ENCODE assay signal across 14 cellular contexts in genomic region chr17:39752241-39752831, GRCh38. TPM values are rescaled to one million over a fixed set of nuclear protein-coding genes. Genes with fewer than 3 reads are reported as not detected.
DNase-seq lines count a peak whose midpoint lies in the region; TF ChIP-seq lines count a peak whose summit lies in the region.
"Had no signal": no experiment of that assay in that cellular context is flagged by ENCODE, and none has a peak within 500 bp of the region (broad histone marks: within the 10 kb centered on the region; RNA-seq: fewer than 3 reads in every experiment).

No MANE protein-coding gene starts in this region.

- TF ChIP-seq CTCF in brain (conservative IDR thresholded peaks at IDR 0.05): no peak
- TF ChIP-seq CTCF in uterus (IDR thresholded peaks at IDR 0.05): no peak
- no peak for TF ChIP-seq CTCF in endothelial cell (IDR thresholded peaks at IDR 0.05; ENCODE audit: unreplicated experiment)

- H3K4me3 ChIP-seq in neuronal stem cell (ENCODE audit: low read length in 2 of 2) (no peak overlapping the region), uterus (no peak overlapping the region)
- H3K4me3 ChIP-seq: colonic mucosa, mucosa of descending colon, thyroid gland had no signal

- no peak overlapping the region for H4K91ac ChIP-seq in neuronal stem cell (ENCODE audit: low read depth, low read length, poor library complexity)

- no peak overlapping the region for H3K23ac ChIP-seq in neuronal stem cell (ENCODE audit: low read depth, low read length, poor library complexity)

- no peak for TF ChIP-seq POLR2A in uterus (IDR thresholded peaks at IDR 0.05)

- H2BK15ac ChIP-seq in neuronal stem cell (ENCODE audit: low read length): no peak overlapping the region

- H3K27me3 ChIP-seq in neuronal stem cell (ENCODE audit: control insufficient read depth in 3 of 3, insufficient read depth in 3 of 3, low read depth in 1 of 3, low read length in 3 of 3) (peaks cover 0 to 47% (median 20%) of the 10 kb centered on the region in 3 experiments), uterus (no peaks in the 10 kb centered on the region)
- H3K27me3 ChIP-seq: colonic mucosa, thyroid gland had no signal

- H3K18ac ChIP-seq in neuronal stem cell (ENCODE audit: low read length): no peak overlapping the region

- H3K9me3 ChIP-seq in neuronal stem cell (replicated peaks in 1 of 2; ENCODE audit: control insufficient read depth in 2 of 2, insufficient read depth in 1 of 2, low read depth in 1 of 2, low read length in 2 of 2) (peaks cover 2% of the 10 kb centered on the region in 2 donors), uterus (no peaks in the 10 kb centered on the region)
- H3K9me3 ChIP-seq: colonic mucosa, mucosa of descending colon, thyroid gland had no signal

- H2BK5ac ChIP-seq in neuronal stem cell (ENCODE audit: low read length): no peak overlapping the region

- WGBS in neuronal stem cell (ENCODE audit: extremely low coverage in 2 of 2, insufficient read length in 2 of 2, insufficient replicate concordance in 1 of 2), 2 donors: no CpG with 5 or more reads among the region's 11 CpGs

- no peaks in the 10 kb centered on the region for H3K9me3 Mint-ChIP-seq in T-helper 1 cell treated with Interleukin-12 subunit alpha and Interleukin-12 subunit beta and Interleukin-4 antibody, amounts not matched to agents 30 μg/mL and 1 μg/mL, for 36 hours
- H3K9me3 Mint-ChIP-seq in brain: peaks cover 0 to 4% (median 0%) of the 10 kb centered on the region in 5 experiments
- no peaks in the 10 kb centered on the region for H3K9me3 Mint-ChIP-seq in endothelial cell (ENCODE audit: unreplicated experiment)

- H3K14ac ChIP-seq in neuronal stem cell (ENCODE audit: low read length): no peak overlapping the region

- no peaks in the 10 kb centered on the region for H3K36me3 Mint-ChIP-seq in T-helper 1 cell treated with Interleukin-12 subunit alpha and Interleukin-12 subunit beta and Interleukin-4 antibody, amounts not matched to agents 30 μg/mL and 1 μg/mL, for 36 hours (ENCODE audit: low read depth)
- H3K36me3 Mint-ChIP-seq in brain (no peaks in the 10 kb centered on the region), endothelial cell (ENCODE audit: low read depth, unreplicated experiment) (no peaks in the 10 kb centered on the region)

- H3K27me3 Mint-ChIP-seq in T-helper 1 cell treated with Interleukin-12 subunit alpha and Interleukin-12 subunit beta and Interleukin-4 antibody, amounts not matched to agents 30 μg/mL and 1 μg/mL, for 36 hours (ENCODE audit: low read depth): peaks cover 6% of the 10 kb centered on the region
- peaks cover 34% of the 10 kb centered on the region for H3K27me3 Mint-ChIP-seq in brain
- peaks cover 3% of the 10 kb centered on the region for H3K27me3 Mint-ChIP-seq in endothelial cell (ENCODE audit: unreplicated experiment)

- H3K4me3 Mint-ChIP-seq in T-helper 1 cell treated with Interleukin-12 subunit alpha and Interleukin-12 subunit beta and Interleukin-4 antibody, amounts not matched to agents 30 μg/mL and 1 μg/mL, for 36 hours: peak overlapping the region; percentile 70
- H3K4me3 Mint-ChIP-seq in brain: peak overlapping the region; percentile 39 to 79 (median 66)
- H3K4me3 Mint-ChIP-seq in endothelial cell (ENCODE audit: unreplicated experiment): no peak overlapping the region

- DNase-seq in T-helper 1 cell (no peak), neuronal stem cell (ENCODE audit: low spot score) (no peak), GF-D8 (lab: John Stamatoyannopoulos, UW) (no peak), uterus (no peak), endothelial cell (ENCODE audit: low spot score) (no peak)
- DNase-seq: colonic mucosa, mucosa of descending colon, NCI-H1092, NCI-H510A treated with DMSO at 0.1 percent for 48 hours, right cardiac atrium had no signal

- H3K36me3 ChIP-seq in neuronal stem cell (replicated peaks in 1 of 2; ENCODE audit: control insufficient read depth in 2 of 2, insufficient read depth in 2 of 2, low read length in 2 of 2) (no peaks in the 10 kb centered on the region), uterus (no peaks in the 10 kb centered on the region)
- H3K36me3 ChIP-seq: colonic mucosa, thyroid gland had no signal

- H3K4me2 ChIP-seq in neuronal stem cell (ENCODE audit: insufficient read depth, low read length, poor library complexity, severe bottlenecking): no peak overlapping the region

- H2AFZ ChIP-seq in neuronal stem cell (ENCODE audit: low read length): no peak overlapping the region

- no peak overlapping the region for H3K4ac ChIP-seq in neuronal stem cell (ENCODE audit: low read length)

- peak overlapping the region; percentile 86 for H2AK5ac ChIP-seq in neuronal stem cell (ENCODE audit: low read depth, low read length)

- H3K79me1 ChIP-seq in neuronal stem cell (ENCODE audit: low read depth, low read length): no peaks in the 10 kb centered on the region

- peak overlapping the region; percentile 76 for H3K27ac Mint-ChIP-seq in T-helper 1 cell treated with Interleukin-12 subunit alpha and Interleukin-12 subunit beta and Interleukin-4 antibody, amounts not matched to agents 30 μg/mL and 1 μg/mL, for 36 hours
- H3K27ac Mint-ChIP-seq in brain (peak overlapping the region in 3 of 5 experiments; percentile 30 to 44 (median 32)), endothelial cell (ENCODE audit: unreplicated experiment) (no peak overlapping the region)

- H3K4me1 ChIP-seq in neuronal stem cell (ENCODE audit: control insufficient read depth in 2 of 2, insufficient read depth in 1 of 2, low read depth in 1 of 2, low read length in 2 of 2): peaks cover 2 to 6% of the 10 kb centered on the region in 2 donors
- no peaks in the 10 kb centered on the region for H3K4me1 ChIP-seq in uterus
- H3K4me1 ChIP-seq: colonic mucosa had no signal

- H3K9ac ChIP-seq in neuronal stem cell (ENCODE audit: low read depth, low read length, poor library complexity): no peak overlapping the region

- no peak for TF ChIP-seq RAD21 in Ishikawa (IDR thresholded peaks at IDR 0.05; ENCODE audit: low read depth)

- no peak for TF ChIP-seq EP300 in Ishikawa (IDR thresholded peaks at IDR 0.05; ENCODE audit: borderline replicate concordance)

- no peak overlapping the region for H2BK120ac ChIP-seq in neuronal stem cell (ENCODE audit: low read depth, low read length)

- intact Hi-C loops in uterus (cut with DNase I; ENCODE audit: low total_unique reads): loop anchor here (5.0 kb wide), 1 partner anchor 130 kb away; no protein-coding TSS in a partner anchor

- peaks cover 34% of the 10 kb centered on the region for H3K4me1 Mint-ChIP-seq in T-helper 1 cell treated with Interleukin-12 subunit alpha and Interleukin-12 subunit beta and Interleukin-4 antibody, amounts not matched to agents 30 μg/mL and 1 μg/mL, for 36 hours (ENCODE audit: low read depth)
- H3K4me1 Mint-ChIP-seq in brain (peaks cover 24% of the 10 kb centered on the region), endothelial cell (ENCODE audit: unreplicated experiment) (peaks cover 5% of the 10 kb centered on the region)

- H3K27ac ChIP-seq in neuronal stem cell (replicated peaks; ENCODE audit: low read length): no peak overlapping the region
- H3K27ac ChIP-seq in uterus: no peak overlapping the region
- H3K27ac ChIP-seq: colonic mucosa had no signal

- no peak overlapping the region for H4K8ac ChIP-seq in neuronal stem cell (ENCODE audit: low read depth, low read length)

- no peak overlapping the region for H2BK12ac ChIP-seq in neuronal stem cell (ENCODE audit: low read length)

TF ChIP-seq in Ishikawa, 13 proteins besides CTCF, POLR2A, EP300 and RAD21:
- TF ChIP-seq TEAD4 (IDR thresholded peaks at IDR 0.05) (no peak), ZBTB7A (IDR thresholded peaks at IDR 0.05; ENCODE audit: low read depth) (0 out of 2 replicates have a peak, but pooled peaks have one; percentile 2), NFIC (IDR thresholded peaks at IDR 0.05) (no peak), TAF1 (IDR thresholded peaks at IDR 0.05; ENCODE audit: low read depth) (no peak), TCF12 (IDR thresholded peaks at IDR 0.05; ENCODE audit: low read depth) (no peak)
TF ChIP-seq in Ishikawa: peak in this region for 1.

RNA-seq across cellular contexts. Expression of gene GRB7, which starts 14.6 kb away (rescaled TPM):
- polyA plus RNA-seq in brain (ENCODE audit: insufficient read depth, low read depth, low replicate concordance): 27.3 TPM
- 5.9 TPM for polyA plus RNA-seq in neuronal stem cell (2013, experiment 1 of 2)
- 5.9 TPM for polyA plus RNA-seq in neuronal stem cell (2013, experiment 2 of 2)
- total RNA-seq in uterus: 10 to 100 TPM in 1 of 4 donors, 1 to 10 TPM in 2, under 1 TPM in 1; 0.51 to 14.3 (median 5.6) TPM
- total RNA-seq in endothelial cell (ENCODE audit: unreplicated experiment): 1.3 TPM

RNA-seq across cellular contexts. Expression of gene MIEN1, which starts 22.0 kb away (rescaled TPM):
- 148 TPM for polyA plus RNA-seq in brain (ENCODE audit: insufficient read depth, low read depth, low replicate concordance)
- polyA plus RNA-seq in neuronal stem cell (2013, experiment 1 of 2): 78.7 TPM
- polyA plus RNA-seq in neuronal stem cell (2013, experiment 2 of 2): 72.6 TPM
- total RNA-seq in uterus (100 to 1,000 TPM in 1 of 4 donors, 10 to 100 TPM in 2, 1 to 10 TPM in 1; 4.9 to 125 (median 58.5) TPM), endothelial cell (ENCODE audit: unreplicated experiment) (15.5 TPM)

RNA-seq across cellular contexts. Expression of gene ERBB2, which starts 52.5 kb away (rescaled TPM):
- 21.1 TPM for polyA plus RNA-seq in brain (ENCODE audit: insufficient read depth, low read depth, low replicate concordance)
- polyA plus RNA-seq in neuronal stem cell (2013, experiment 1 of 2): 69.2 TPM
- 69.0 TPM for polyA plus RNA-seq in neuronal stem cell (2013, experiment 2 of 2)
- total RNA-seq in uterus: 10 to 100 TPM; 11.8 to 98.8 (median 44.6) TPM
- 49.0 TPM for total RNA-seq in endothelial cell (ENCODE audit: unreplicated experiment)
